20 cellular contexts compared by ENCODE assay signal in genomic region chr7:43313628-43314378, GRCh38.
DNase-seq lines count a peak whose midpoint lies in the region; ATAC-seq, FAIRE-seq and TF ChIP-seq lines count a peak whose summit lies in the region.
"Had no signal": no experiment of that assay in that cellular context is flagged by ENCODE, and none has a peak within 500 bp of the region (broad histone marks: within the 10 kb centered on the region; RNA-seq: fewer than 3 reads in every experiment).

No MANE protein-coding gene starts in this region.

- H3K9me3 ChIP-seq in left lung, result no peaks in the 10 kb centered on the region
- H3K9me3 ChIP-seq: HAP-1, MG63 had no signal

- H3K9me3 Mint-ChIP-seq in activated T-cell treated with anti-CD3 and anti-CD28 coated beads, Interleukin-2, amount 50 U/mL, for 24 hours, result no peaks in the 10 kb centered on the region
- no peaks in the 10 kb centered on the region for H3K9me3 Mint-ChIP-seq in activated T-helper 1 cell treated with anti-CD3 and anti-CD28 coated beads, Interleukin-12 subunit alpha, Interleukin-12 subunit beta, Interleukin-2, Interleukin-4 antibody, amounts not matched to agents 30 ng/mL and 10 ng/mL and 1 ng/mL, durations not matched to agents 14 hours and 24 hours and 36 hours
- no peaks in the 10 kb centered on the region for H3K9me3 Mint-ChIP-seq in memory B cell
- H3K9me3 Mint-ChIP-seq in endothelial cell (ENCODE audit: unreplicated experiment), result no peaks in the 10 kb centered on the region

- no peak for ATAC-seq in memory B cell (ENCODE audit: low read depth)
- no peak for ATAC-seq in left lung
- ATAC-seq: Panc1 had no signal

- no peak for TF ChIP-seq CTCF in endothelial cell (IDR thresholded peaks at IDR 0.05; ENCODE audit: unreplicated experiment)
- no peak for TF ChIP-seq CTCF in left lung (IDR thresholded peaks at IDR 0.05)

- H3K4me3 ChIP-seq in left lung, result no peak overlapping the region
- H3K4me3 ChIP-seq: HAP-1, MG63 had no signal

- peaks cover 20% of the 10 kb centered on the region for H3K4me1 Mint-ChIP-seq in activated T-cell treated with anti-CD3 and anti-CD28 coated beads, Interleukin-2, amount 50 U/mL, for 24 hours (ENCODE audit: low read depth)
- peaks cover 14% of the 10 kb centered on the region for H3K4me1 Mint-ChIP-seq in activated T-helper 1 cell treated with anti-CD3 and anti-CD28 coated beads, Interleukin-12 subunit alpha, Interleukin-12 subunit beta, Interleukin-2, Interleukin-4 antibody, amounts not matched to agents 30 ng/mL and 10 ng/mL and 1 ng/mL, durations not matched to agents 14 hours and 24 hours and 36 hours (ENCODE audit: low read depth)
- H3K4me1 Mint-ChIP-seq in memory B cell, result peaks cover 8% of the 10 kb centered on the region
- H3K4me1 Mint-ChIP-seq in endothelial cell (ENCODE audit: unreplicated experiment), result peaks cover 8% of the 10 kb centered on the region

- no peak for DNase-seq in activated T-cell treated with anti-CD3 and anti-CD28 coated beads, Interleukin-2, amount 50 U/mL, for 24 hours
- DNase-seq in activated T-cell treated with anti-CD3 and anti-CD28 coated beads for 4 hours (no peak), GM12892 (ENCODE audit: insufficient read length) (no peak), memory B cell (ENCODE audit: low spot score in 2 of 2) (no peak), endothelial cell (ENCODE audit: low spot score) (no peak), left lung (no peak), NCI-H2227 treated with DMSO at 0.1 percent for 48 hours (lab: John Stamatoyannopoulos, UW) (no peak)
- DNase-seq in activated T-helper 1 cell treated with anti-CD3 and anti-CD28 coated beads, Interleukin-12 subunit alpha, Interleukin-12 subunit beta, Interleukin-2, Interleukin-4 antibody, amounts not matched to agents 30 ng/mL and 10 ng/mL and 1 ng/mL, durations not matched to agents 14 hours and 24 hours and 36 hours (ENCODE audit: low spot score), result no peak
- DNase-seq: Calu3, DMS79 treated with DMSO at 0.1 percent for 48 hours, MG63, NCI-H1105, NCI-H187, NCI-H446, Right ventricle myocardium superior had no signal

- intact Hi-C loops in activated T-helper 1 cell treated with anti-CD3 and anti-CD28 coated beads, Interleukin-12 subunit alpha, Interleukin-12 subunit beta, Interleukin-2, Interleukin-4 antibody, amounts not matched to agents 30 ng/mL and 10 ng/mL and 1 ng/mL, durations not matched to agents 14 hours and 24 hours and 36 hours (cut with micrococcal nuclease), result loop anchor here (1.0 kb wide), 2 partner anchors 10 to 445 kb away; no protein-coding TSS in a partner anchor
- intact Hi-C loops in left lung (cut with DNase I), result no loop called here

- H3K36me3 ChIP-seq in left lung, result no peaks in the 10 kb centered on the region
- H3K36me3 ChIP-seq: HAP-1, MG63 had no signal

- no peaks in the 10 kb centered on the region for H3K4me1 ChIP-seq in left lung
- H3K4me1 ChIP-seq: HAP-1 had no signal

- peak; percentile 21 for FAIRE-seq in GM12892 (lab: Jason Lieb, UNC)
- FAIRE-seq: A204.1, G401.6 had no signal

- no peak overlapping the region for H3K4me3 Mint-ChIP-seq in activated T-cell treated with anti-CD3 and anti-CD28 coated beads, Interleukin-2, amount 50 U/mL, for 24 hours
- H3K4me3 Mint-ChIP-seq in activated T-helper 1 cell treated with anti-CD3 and anti-CD28 coated beads, Interleukin-12 subunit alpha, Interleukin-12 subunit beta, Interleukin-2, Interleukin-4 antibody, amounts not matched to agents 30 ng/mL and 10 ng/mL and 1 ng/mL, durations not matched to agents 14 hours and 24 hours and 36 hours, result no peak overlapping the region
- H3K4me3 Mint-ChIP-seq in memory B cell, result no peak overlapping the region
- H3K4me3 Mint-ChIP-seq in endothelial cell (ENCODE audit: unreplicated experiment), result no peak overlapping the region

- H3K27ac ChIP-seq in left lung, result no peak overlapping the region
- H3K27ac ChIP-seq: C4-2B had no signal

- TF ChIP-seq POLR2A in GM12892 (IDR thresholded peaks at IDR 0.05; ENCODE audit: low read depth, low read length), result no peak

- H3K36me3 Mint-ChIP-seq in activated T-cell treated with anti-CD3 and anti-CD28 coated beads, Interleukin-2, amount 50 U/mL, for 24 hours (ENCODE audit: low read depth), result no peaks in the 10 kb centered on the region
- no peaks in the 10 kb centered on the region for H3K36me3 Mint-ChIP-seq in activated T-helper 1 cell treated with anti-CD3 and anti-CD28 coated beads, Interleukin-12 subunit alpha, Interleukin-12 subunit beta, Interleukin-2, Interleukin-4 antibody, amounts not matched to agents 30 ng/mL and 10 ng/mL and 1 ng/mL, durations not matched to agents 14 hours and 24 hours and 36 hours (ENCODE audit: low read depth)
- H3K36me3 Mint-ChIP-seq in memory B cell (no peaks in the 10 kb centered on the region), endothelial cell (ENCODE audit: low read depth, unreplicated experiment) (no peaks in the 10 kb centered on the region)

- H3K27me3 Mint-ChIP-seq in activated T-cell treated with anti-CD3 and anti-CD28 coated beads, Interleukin-2, amount 50 U/mL, for 24 hours, result no peaks in the 10 kb centered on the region
- no peaks in the 10 kb centered on the region for H3K27me3 Mint-ChIP-seq in activated T-helper 1 cell treated with anti-CD3 and anti-CD28 coated beads, Interleukin-12 subunit alpha, Interleukin-12 subunit beta, Interleukin-2, Interleukin-4 antibody, amounts not matched to agents 30 ng/mL and 10 ng/mL and 1 ng/mL, durations not matched to agents 14 hours and 24 hours and 36 hours (ENCODE audit: insufficient read depth)
- peaks cover 5% of the 10 kb centered on the region for H3K27me3 Mint-ChIP-seq in memory B cell
- H3K27me3 Mint-ChIP-seq in endothelial cell (ENCODE audit: unreplicated experiment), result no peaks in the 10 kb centered on the region

- no peaks in the 10 kb centered on the region for H3K27me3 ChIP-seq in left lung
- H3K27me3 ChIP-seq: MG63 had no signal

- H3K27ac Mint-ChIP-seq in activated T-cell treated with anti-CD3 and anti-CD28 coated beads, Interleukin-2, amount 50 U/mL, for 24 hours, result peak overlapping the region; percentile 77
- peak overlapping the region; percentile 51 for H3K27ac Mint-ChIP-seq in activated T-helper 1 cell treated with anti-CD3 and anti-CD28 coated beads, Interleukin-12 subunit alpha, Interleukin-12 subunit beta, Interleukin-2, Interleukin-4 antibody, amounts not matched to agents 30 ng/mL and 10 ng/mL and 1 ng/mL, durations not matched to agents 14 hours and 24 hours and 36 hours
- peak overlapping the region; percentile 49 for H3K27ac Mint-ChIP-seq in memory B cell
- H3K27ac Mint-ChIP-seq in endothelial cell (ENCODE audit: unreplicated experiment), result no peak overlapping the region
